1 cellular context compared by ENCODE assay signal in the genomic region with DNA sequence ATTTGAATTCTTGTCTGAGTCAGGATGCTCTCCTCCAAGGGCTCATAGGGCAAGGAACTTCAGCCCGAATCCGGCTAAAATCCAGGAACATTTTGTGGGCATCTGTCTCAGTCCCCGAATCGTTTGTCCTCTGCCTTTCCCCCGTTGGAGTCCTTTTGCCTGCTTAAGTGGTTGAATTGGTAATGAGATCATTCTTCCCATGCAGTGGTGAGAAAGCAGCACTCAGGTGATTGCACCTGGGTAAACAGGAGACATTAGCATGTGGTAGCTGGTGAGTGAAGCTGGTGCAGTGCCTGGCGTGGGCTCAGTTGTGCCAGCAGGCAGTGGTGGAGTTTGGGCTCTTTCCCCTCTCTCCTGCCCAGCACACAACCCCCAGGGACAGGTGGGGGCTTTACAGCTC.
TF ChIP-seq lines count a peak whose summit lies in the region.

No MANE protein-coding gene starts in this region.

TF ChIP-seq in H1, 55 proteins besides CTCF, POLR2A, EP300 and RAD21:
- no peak for TF ChIP-seq HDAC6 (IDR thresholded peaks at IDR 0.05; ENCODE audit: low read depth, low read length)
- TF ChIP-seq TEAD4 (IDR thresholded peaks at IDR 0.05; ENCODE audit: low read depth, low read length), result no peak
- no peak for TF ChIP-seq GABPA (IDR thresholded peaks at IDR 0.05; ENCODE audit: borderline replicate concordance, insufficient read depth, low read length)
- peak; percentile 35 for TF ChIP-seq NANOG (IDR thresholded peaks at IDR 0.05; ENCODE audit: insufficient read depth, low read depth, low read length, poor library complexity, severe bottlenecking)
- no peak for TF ChIP-seq FOSL1 (IDR thresholded peaks at IDR 0.05; ENCODE audit: insufficient read depth, low read depth, low read length)
- peak; percentile 57; the same call in 1 of the 2 replicates for TF ChIP-seq POLR2AphosphoS5 (IDR thresholded peaks at IDR 0.05; ENCODE audit: low read depth, low read length)
- TF ChIP-seq KDM5A (IDR thresholded peaks at IDR 0.05; ENCODE audit: low read length), result no peak
- no peak for TF ChIP-seq EZH2 (IDR thresholded peaks at IDR 0.05; ENCODE audit: low read depth, low read length, severe bottlenecking)
- TF ChIP-seq TAF1 (IDR thresholded peaks at IDR 0.05; ENCODE audit: low read depth, low read length), result peak; percentile 47
- TF ChIP-seq TCF12 (IDR thresholded peaks at IDR 0.05; ENCODE audit: low read depth, low read length), result peak; percentile 74
- TF ChIP-seq, protein P1, sequence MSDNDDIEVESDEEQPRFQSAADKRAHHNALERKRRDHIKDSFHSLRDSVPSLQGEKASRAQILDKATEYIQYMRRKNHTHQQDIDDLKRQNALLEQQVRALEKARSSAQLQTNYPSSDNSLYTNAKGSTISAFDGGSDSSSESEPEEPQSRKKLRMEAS (IDR thresholded peaks at IDR 0.05), result peak; percentile 48; the same call in 1 of the 2 replicates
TF ChIP-seq in H1: peak in this region for 5.
